12 cellular contexts compared by ENCODE assay signal in the genomic region with DNA sequence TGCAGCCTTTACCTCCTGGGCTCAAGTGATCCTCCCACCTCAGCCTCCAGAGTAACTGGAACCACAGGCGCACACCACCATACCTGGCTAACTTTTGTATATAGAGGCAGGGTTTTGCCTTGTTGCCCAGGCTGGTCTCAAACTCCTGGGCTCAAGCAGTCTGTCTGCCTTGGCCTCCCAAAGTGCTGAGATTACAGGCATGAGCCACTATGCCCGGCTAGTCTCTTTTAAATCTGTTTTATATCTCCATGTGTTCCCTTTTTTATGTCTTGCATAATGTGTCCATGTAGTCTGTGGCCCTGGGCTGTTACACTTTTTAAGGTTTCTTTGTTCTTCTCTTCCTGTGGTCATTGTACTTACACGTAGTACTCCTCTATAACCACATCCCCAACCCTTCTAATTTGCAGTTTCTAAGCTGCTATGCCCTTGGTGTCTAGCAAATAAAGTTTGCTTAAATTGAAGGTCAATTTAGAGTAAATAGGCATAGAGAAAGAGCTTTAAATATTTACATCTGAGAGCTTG. TPM values are rescaled to one million over a fixed set of nuclear protein-coding genes. Genes with fewer than 3 reads are reported as not detected.
A peak's percentile ranks its signal among the peaks of the same experiment; 100 is the strongest.
DNase-seq lines count a peak whose midpoint lies in the region; TF ChIP-seq lines count a peak whose summit lies in the region.
"Had no signal": no experiment of that assay in that cellular context is flagged by ENCODE, and none has a peak within 500 bp of the region (broad histone marks: within the 10 kb centered on the region; RNA-seq: fewer than 3 reads in every experiment).

No MANE protein-coding gene starts in this region.

- no peaks in the 10 kb centered on the region for H3K36me3 ChIP-seq in sigmoid colon
- no peaks in the 10 kb centered on the region for H3K36me3 ChIP-seq in transverse colon
- H3K36me3 ChIP-seq: gastroesophageal sphincter, thoracic aorta had no signal

- TF ChIP-seq EP300 in sigmoid colon (IDR thresholded peaks at IDR 0.05): no peak
- no peak for TF ChIP-seq EP300 in transverse colon (IDR thresholded peaks at IDR 0.05; ENCODE audit: low read depth)

- H3K9me3 ChIP-seq in sigmoid colon: no peaks in the 10 kb centered on the region
- no peaks in the 10 kb centered on the region for H3K9me3 ChIP-seq in transverse colon
- H3K9me3 ChIP-seq: gastroesophageal sphincter, thoracic aorta had no signal

- H3K4me1 ChIP-seq in sigmoid colon (peaks cover 0 to 66% (median 38%) of the 10 kb centered on the region in 4 donors), transverse colon (peaks cover 6 to 28% (median 15%) of the 10 kb centered on the region in 4 donors)

- no peaks in the 10 kb centered on the region for H3K27me3 Mint-ChIP-seq in dendritic cell treated with granulocyte-macrophage colony-stimulating factor and Interleukin-4, amounts not matched to agents 40 ng/mL and 50 ng/mL, for 4 days
- H3K27me3 Mint-ChIP-seq in nephron progenitor cell (ENCODE audit: low read depth, poor library complexity): no peaks in the 10 kb centered on the region
- H3K27me3 Mint-ChIP-seq in activated T-helper 2 cell treated with anti-CD3 and anti-CD28 coated beads, Interferon-gamma antibody, Interleukin-2, Interleukin-4, amounts not matched to agents 10 μg/mL and 5 μg/mL and 100 μg/mL, durations not matched to agents 14 hours and 24 hours and 36 hours (ENCODE audit: low read depth): no peaks in the 10 kb centered on the region
- H3K27me3 Mint-ChIP-seq: activated CD4-positive, alpha-beta T cell treated with anti-CD3 and anti-CD28 coated beads for 36 hours had no signal

- TF ChIP-seq CTCF in sigmoid colon (IDR thresholded peaks at IDR 0.05) (no peak), nephron progenitor cell (IDR thresholded peaks at IDR 0.05) (no peak), transverse colon (IDR thresholded peaks at IDR 0.05) (no peak)

- in situ Hi-C loops in transverse colon (cut with MboI; ENCODE audit: low pct_ligation_motif_present in 1 of 4, low pct_unique_long_range_greater_than_20kb in 1 of 4, low sequenced_read_pairs in 3 of 4): no loop called here

- peaks cover 6% of the 10 kb centered on the region for H3K36me3 Mint-ChIP-seq in dendritic cell treated with granulocyte-macrophage colony-stimulating factor and Interleukin-4, amounts not matched to agents 40 ng/mL and 50 ng/mL, for 4 days (ENCODE audit: low read depth)
- H3K36me3 Mint-ChIP-seq in nephron progenitor cell (ENCODE audit: low read depth): peaks cover 36% of the 10 kb centered on the region
- peaks cover 6% of the 10 kb centered on the region for H3K36me3 Mint-ChIP-seq in activated T-helper 2 cell treated with anti-CD3 and anti-CD28 coated beads, Interferon-gamma antibody, Interleukin-2, Interleukin-4, amounts not matched to agents 10 μg/mL and 5 μg/mL and 100 μg/mL, durations not matched to agents 14 hours and 24 hours and 36 hours (ENCODE audit: low read depth)

- H3K27ac ChIP-seq in sigmoid colon (peak overlapping the region; percentile 9 to 46 (median 22)), transverse colon (peak overlapping the region in 2 of 4 donors; percentile 26 to 40)
- H3K27ac ChIP-seq: thoracic aorta had no signal

- intact Hi-C loops in dendritic cell treated with granulocyte-macrophage colony-stimulating factor and Interleukin-4, amounts not matched to agents 40 ng/mL and 50 ng/mL, for 4 days (cut with micrococcal nuclease): no loop called here
- intact Hi-C loops in sigmoid colon (cut with DNase I): no loop called here
- intact Hi-C loops in activated T-helper 2 cell treated with anti-CD3 and anti-CD28 coated beads, Interferon-gamma antibody, Interleukin-2, Interleukin-4, amounts not matched to agents 10 μg/mL and 5 μg/mL and 100 μg/mL, durations not matched to agents 14 hours and 24 hours and 36 hours (cut with micrococcal nuclease): no loop called here
- intact Hi-C loops in transverse colon (cut with DNase I; ENCODE audit: low total_unique reads): loop anchor here (10.0 kb wide), 1 partner anchor 553 kb away; no protein-coding TSS in a partner anchor

- H3K9me3 Mint-ChIP-seq in dendritic cell treated with granulocyte-macrophage colony-stimulating factor and Interleukin-4, amounts not matched to agents 40 ng/mL and 50 ng/mL, for 4 days: no peaks in the 10 kb centered on the region
- H3K9me3 Mint-ChIP-seq in nephron progenitor cell: peaks cover 18% of the 10 kb centered on the region
- no peaks in the 10 kb centered on the region for H3K9me3 Mint-ChIP-seq in activated T-helper 2 cell treated with anti-CD3 and anti-CD28 coated beads, Interferon-gamma antibody, Interleukin-2, Interleukin-4, amounts not matched to agents 10 μg/mL and 5 μg/mL and 100 μg/mL, durations not matched to agents 14 hours and 24 hours and 36 hours

- no peaks in the 10 kb centered on the region for H3K27me3 ChIP-seq in sigmoid colon
- no peaks in the 10 kb centered on the region for H3K27me3 ChIP-seq in transverse colon
- H3K27me3 ChIP-seq: gastroesophageal sphincter had no signal

- peaks cover 16% of the 10 kb centered on the region for H3K4me1 Mint-ChIP-seq in dendritic cell treated with granulocyte-macrophage colony-stimulating factor and Interleukin-4, amounts not matched to agents 40 ng/mL and 50 ng/mL, for 4 days (ENCODE audit: low read depth)
- H3K4me1 Mint-ChIP-seq in nephron progenitor cell: peaks cover 4% of the 10 kb centered on the region
- peaks cover 13% of the 10 kb centered on the region for H3K4me1 Mint-ChIP-seq in activated T-helper 2 cell treated with anti-CD3 and anti-CD28 coated beads, Interferon-gamma antibody, Interleukin-2, Interleukin-4, amounts not matched to agents 10 μg/mL and 5 μg/mL and 100 μg/mL, durations not matched to agents 14 hours and 24 hours and 36 hours (ENCODE audit: low read depth)

- TF ChIP-seq POLR2A in sigmoid colon (IDR thresholded peaks at IDR 0.05) (no peak), transverse colon (IDR thresholded peaks at IDR 0.05) (no peak)

- H3K4me3 ChIP-seq in sigmoid colon (no peak overlapping the region), transverse colon (no peak overlapping the region)
- H3K4me3 ChIP-seq: gastroesophageal sphincter, thoracic aorta had no signal

- 64 to 71% methylated on average over 3 of the region's 3 CpGs for WGBS in sigmoid colon, 2 donors
- WGBS in transverse colon (ENCODE audit: low coverage in 1 of 2), 2 donors: 54 to 69% methylated on average over 3 of the region's 3 CpGs

- H3K27ac Mint-ChIP-seq in dendritic cell treated with granulocyte-macrophage colony-stimulating factor and Interleukin-4, amounts not matched to agents 40 ng/mL and 50 ng/mL, for 4 days: peak overlapping the region; percentile 32
- H3K27ac Mint-ChIP-seq in nephron progenitor cell: no peak overlapping the region
- no peak overlapping the region for H3K27ac Mint-ChIP-seq in activated T-helper 2 cell treated with anti-CD3 and anti-CD28 coated beads, Interferon-gamma antibody, Interleukin-2, Interleukin-4, amounts not matched to agents 10 μg/mL and 5 μg/mL and 100 μg/mL, durations not matched to agents 14 hours and 24 hours and 36 hours
- H3K27ac Mint-ChIP-seq: activated CD4-positive, alpha-beta T cell treated with anti-CD3 and anti-CD28 coated beads for 36 hours had no signal

- no peak overlapping the region for H3K4me3 Mint-ChIP-seq in dendritic cell treated with granulocyte-macrophage colony-stimulating factor and Interleukin-4, amounts not matched to agents 40 ng/mL and 50 ng/mL, for 4 days
- H3K4me3 Mint-ChIP-seq in nephron progenitor cell: no peak overlapping the region
- H3K4me3 Mint-ChIP-seq in activated T-helper 2 cell treated with anti-CD3 and anti-CD28 coated beads, Interferon-gamma antibody, Interleukin-2, Interleukin-4, amounts not matched to agents 10 μg/mL and 5 μg/mL and 100 μg/mL, durations not matched to agents 14 hours and 24 hours and 36 hours (ENCODE audit: low read depth): no peak overlapping the region
- H3K4me3 Mint-ChIP-seq: activated CD4-positive, alpha-beta T cell treated with anti-CD3 and anti-CD28 coated beads for 36 hours had no signal

- DNase-seq in H4 (ENCODE audit: low spot score): peak; percentile 74
- peak; percentile 39 for DNase-seq in NOMO-1 treated with dmso at 0.1 percent for 144 hours (lab: John Stamatoyannopoulos, UW; ENCODE audit: unreplicated experiment)
- no peak for DNase-seq in sigmoid colon
- DNase-seq in nephron progenitor cell: no peak
- DNase-seq in NCI-H1092 treated with DMSO at 0.1 percent for 48 hours (lab: John Stamatoyannopoulos, UW): no peak
- DNase-seq in activated T-helper 2 cell treated with anti-CD3 and anti-CD28 coated beads, Interferon-gamma antibody, Interleukin-2, Interleukin-4, amounts not matched to agents 10 μg/mL and 5 μg/mL and 100 μg/mL, durations not matched to agents 14 hours and 24 hours and 36 hours (ENCODE audit: low spot score): no peak
- DNase-seq in transverse colon: no peak
- DNase-seq: activated CD4-positive, alpha-beta T cell treated with anti-CD3 and anti-CD28 coated beads for 36 hours; DMS79 treated with DMSO at 0.1 percent for 48 hours had no signal

RNA-seq across cellular contexts. Expression of a gene that starts 48.3 kb away (rescaled TPM):
- 19.3 and 23.0 TPM in 2 replicates for total RNA-seq in H4 (2014; rRNA removed; shearing (Covaris generic))
- total RNA-seq in sigmoid colon (10 to 100 TPM; 39.0 to 59.0 (median 49.1) TPM), transverse colon (10 to 100 TPM; 18.7 to 28.7 (median 21.9) TPM)
- 1 to 10 TPM; 3.9 to 7.8 (median 7.4) TPM for polyA plus RNA-seq in sigmoid colon
- 6.2 and 6.7 TPM in 2 replicates for total RNA-seq in activated T-helper 2 cell treated with anti-CD3 and anti-CD28 coated beads, Interferon-gamma antibody, Interleukin-2, Interleukin-4, amounts not matched to agents 10 μg/mL and 5 μg/mL and 100 μg/mL, durations not matched to agents 14 hours and 24 hours and 36 hours

Comparison
In these comparisons a context has a peak if more than half of its experiments do, and no peak if none do; other contexts are left out.
1. DNase-seq: peak in H4 (single experiment) and NOMO-1 treated with dmso at 0.1 percent for 144 hours (single experiment); none in sigmoid colon (single experiment), nephron progenitor cell (single experiment), NCI-H1092 treated with DMSO at 0.1 percent for 48 hours (single experiment), activated T-helper 2 cell treated with anti-CD3 and anti-CD28 coated beads, Interferon-gamma antibody, Interleukin-2, Interleukin-4, amounts not matched to agents 10 μg/mL and 5 μg/mL and 100 μg/mL, durations not matched to agents 14 hours and 24 hours and 36 hours (single experiment) and transverse colon (single experiment).